Comparison of ENCODE assay signal across 12 cellular contexts in the genomic region with DNA sequence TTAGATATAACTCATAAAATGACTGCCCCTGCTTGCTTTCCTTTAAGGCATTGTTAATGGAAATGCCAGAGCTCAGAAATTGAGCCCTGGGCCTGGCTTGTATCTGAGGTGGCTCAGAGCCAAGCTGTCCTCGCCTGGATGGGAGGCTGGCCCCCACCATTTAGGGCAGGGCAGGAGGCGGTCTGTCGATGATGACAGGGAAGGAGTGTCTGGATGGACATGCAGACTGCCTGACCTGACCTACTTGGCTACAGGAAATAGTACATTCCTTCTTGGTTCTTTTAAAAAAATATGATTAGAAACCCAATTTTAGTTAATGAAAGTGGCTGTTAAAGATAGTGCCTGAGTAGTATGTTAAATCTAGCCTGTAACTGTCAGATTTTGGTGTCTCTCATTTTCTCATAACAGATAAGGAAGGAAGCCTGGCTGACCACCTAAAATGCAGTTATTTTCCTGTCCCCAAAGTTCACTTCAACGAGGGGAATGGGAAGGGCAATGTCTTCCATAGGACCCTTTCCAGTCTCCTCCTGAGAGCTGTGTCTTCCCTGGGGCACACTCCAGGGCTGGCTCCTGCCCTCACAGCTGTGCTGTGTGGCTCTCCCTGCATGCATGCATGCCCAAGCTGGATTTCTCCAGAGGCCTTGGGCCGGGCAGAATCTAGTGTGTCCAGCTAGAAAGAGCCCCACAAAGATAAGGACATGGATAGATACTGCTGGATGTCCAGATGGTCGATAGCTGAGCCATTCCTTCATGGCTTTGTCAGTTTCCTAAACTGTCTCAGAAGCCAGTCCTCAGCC. TPM values are rescaled to one million over a fixed set of nuclear protein-coding genes. Genes with fewer than 3 reads are reported as not detected.
DNase-seq lines count a peak whose midpoint lies in the region; ATAC-seq and TF ChIP-seq lines count a peak whose summit lies in the region.
"Had no signal": no experiment of that assay in that cellular context is flagged by ENCODE, and none has a peak within 500 bp of the region (broad histone marks: within the 10 kb centered on the region; RNA-seq: fewer than 3 reads in every experiment).

No MANE protein-coding gene starts in this region.

- peaks cover 17% of the 10 kb centered on the region for H3K4me1 Mint-ChIP-seq in activated CD8-positive, alpha-beta memory T cell treated with anti-CD3 and anti-CD28 coated beads, Interleukin-2, amount 10 ng/mL, durations not matched to agents 7 days and 5 days

- H3K9me3 Mint-ChIP-seq in activated CD8-positive, alpha-beta memory T cell treated with anti-CD3 and anti-CD28 coated beads, Interleukin-2, amount 10 ng/mL, durations not matched to agents 7 days and 5 days (ENCODE audit: low read depth): no peaks in the 10 kb centered on the region
- H3K9me3 Mint-ChIP-seq: activated naive CD4-positive, alpha-beta T cell treated with anti-CD3 and anti-CD28 coated beads, Interleukin-2, amount 50 U/mL, for 72 hours had no signal

- H3K4me3 ChIP-seq in muscle layer of colon (ENCODE audit: low read depth in 1 of 2, low read length in 2 of 2): no peak overlapping the region
- no peak overlapping the region for H3K4me3 ChIP-seq in uterus

- H3K27ac ChIP-seq in muscle layer of colon (ENCODE audit: low read depth, low read length) (peak overlapping the region; percentile 88), uterus (peak overlapping the region; percentile 55 to 58)
- H3K27ac ChIP-seq: WERI-Rb-1 had no signal

- peaks cover 10% of the 10 kb centered on the region for H3K36me3 ChIP-seq in muscle layer of colon (ENCODE audit: insufficient read depth, low read length)
- no peaks in the 10 kb centered on the region for H3K36me3 ChIP-seq in uterus

- H3K9me3 ChIP-seq in muscle layer of colon (ENCODE audit: low read length): no peaks in the 10 kb centered on the region
- H3K9me3 ChIP-seq in uterus: no peaks in the 10 kb centered on the region

- no peak for TF ChIP-seq POLR2A in uterus (IDR thresholded peaks at IDR 0.05)

- no peak for TF ChIP-seq CTCF in uterus (IDR thresholded peaks at IDR 0.05)

- CTCF ChIA-PET in activated CD8-positive, alpha-beta memory T cell treated with anti-CD3 and anti-CD28 coated beads, Interleukin-2, amount 10 ng/mL, durations not matched to agents 7 days and 5 days (lab: Charles Lee): interaction anchor here (1.0 kb wide), 1 partner anchor 10 kb away, joined by 3 read pairs; no protein-coding TSS in a partner anchor

- peaks cover 45% of the 10 kb centered on the region for H3K4me1 ChIP-seq in muscle layer of colon (ENCODE audit: insufficient read depth, low read length)
- H3K4me1 ChIP-seq in uterus: peaks cover 0 to 9% of the 10 kb centered on the region in 2 donors

- no peak overlapping the region for H3K4me3 Mint-ChIP-seq in activated CD8-positive, alpha-beta memory T cell treated with anti-CD3 and anti-CD28 coated beads, Interleukin-2, amount 10 ng/mL, durations not matched to agents 7 days and 5 days

- intact Hi-C loops in uterus (cut with DNase I; ENCODE audit: low total_unique reads): no loop called here

- ATAC-seq in activated CD8-positive, alpha-beta memory T cell treated with anti-CD3 and anti-CD28 coated beads, Interleukin-2, amount 10 ng/mL, durations not matched to agents 7 days and 5 days: no peak
- no peak for ATAC-seq in HG03175 (IDR thresholded peaks at IDR 0.05; ENCODE audit: unreplicated experiment)
- ATAC-seq: activated naive CD4-positive, alpha-beta T cell treated with anti-CD3 and anti-CD28 coated beads, Interleukin-2, amount 50 U/mL, for 72 hours had no signal

- peaks cover 28% of the 10 kb centered on the region for H3K36me3 Mint-ChIP-seq in activated CD8-positive, alpha-beta memory T cell treated with anti-CD3 and anti-CD28 coated beads, Interleukin-2, amount 10 ng/mL, durations not matched to agents 7 days and 5 days

- H3K27me3 Mint-ChIP-seq in activated CD8-positive, alpha-beta memory T cell treated with anti-CD3 and anti-CD28 coated beads, Interleukin-2, amount 10 ng/mL, durations not matched to agents 7 days and 5 days: no peaks in the 10 kb centered on the region

- DNase-seq in activated CD8-positive, alpha-beta memory T cell treated with anti-CD3 and anti-CD28 coated beads, Interleukin-2, amount 10 ng/mL, durations not matched to agents 7 days and 5 days: peak; percentile 29
- no peak for DNase-seq in activated CD8-positive, alpha-beta memory T cell treated with anti-CD3 and anti-CD28 coated beads, Interleukin-2, amount 50 U/mL, for 48 hours
- DNase-seq in fibroblast of gingiva (ENCODE audit: low read depth): peak; percentile 94
- peak; percentile 70 to 73 for DNase-seq in uterus
- no peak for DNase-seq in SK-N-DZ (ENCODE audit: low spot score)
- no peak for DNase-seq in NCI-H187 treated with DMSO at 0.1 percent for 48 hours (lab: John Stamatoyannopoulos, UW)
- DNase-seq: 8988T; stimulated activated CD4-positive, alpha-beta T cell treated with anti-CD3 and anti-CD28 coated beads, Interleukin-2, amount 100 ng/mL, for 24 hours; WERI-Rb-1 had no signal

- no peak overlapping the region for H3K9ac ChIP-seq in muscle layer of colon (ENCODE audit: low read length)

- H3K27ac Mint-ChIP-seq in activated CD8-positive, alpha-beta memory T cell treated with anti-CD3 and anti-CD28 coated beads, Interleukin-2, amount 10 ng/mL, durations not matched to agents 7 days and 5 days: no peak overlapping the region

- H3K27me3 ChIP-seq in muscle layer of colon (ENCODE audit: control insufficient read depth in 1 of 2, insufficient read depth in 2 of 2, low read length in 2 of 2) (no peaks in the 10 kb centered on the region), uterus (no peaks in the 10 kb centered on the region)

RNA-seq across cellular contexts. Expression of a gene that starts 42.3 kb away (rescaled TPM):
- 100 to 1,000 TPM; 281 to 327 TPM for total RNA-seq in activated CD8-positive, alpha-beta memory T cell treated with anti-CD3 and anti-CD28 coated beads, Interleukin-2, amount 10 ng/mL, durations not matched to agents 7 days and 5 days
- total RNA-seq in uterus: 100 to 1,000 TPM; 121 to 200 (median 141) TPM
- polyA plus RNA-seq in SK-N-DZ (2014; cell fraction: cytosol; rRNA removed): 360 and 407 TPM in 2 replicates
- polyA plus RNA-seq in SK-N-DZ (2014; cell fraction: nucleus; rRNA removed): 370 and 419 TPM in 2 replicates

Comparison
In these comparisons a context has a peak if more than half of its experiments do, and no peak if none do; other contexts are left out.
1. DNase-seq: peak in activated CD8-positive, alpha-beta memory T cell treated with anti-CD3 and anti-CD28 coated beads, Interleukin-2, amount 10 ng/mL, durations not matched to agents 7 days and 5 days (single experiment), fibroblast of gingiva (single experiment) and uterus (2 of 2); none in activated CD8-positive, alpha-beta memory T cell treated with anti-CD3 and anti-CD28 coated beads, Interleukin-2, amount 50 U/mL, for 48 hours (single experiment), SK-N-DZ (single experiment) and NCI-H187 treated with DMSO at 0.1 percent for 48 hours (single experiment).